9 cellular contexts compared by ENCODE assay signal in the genomic region with DNA sequence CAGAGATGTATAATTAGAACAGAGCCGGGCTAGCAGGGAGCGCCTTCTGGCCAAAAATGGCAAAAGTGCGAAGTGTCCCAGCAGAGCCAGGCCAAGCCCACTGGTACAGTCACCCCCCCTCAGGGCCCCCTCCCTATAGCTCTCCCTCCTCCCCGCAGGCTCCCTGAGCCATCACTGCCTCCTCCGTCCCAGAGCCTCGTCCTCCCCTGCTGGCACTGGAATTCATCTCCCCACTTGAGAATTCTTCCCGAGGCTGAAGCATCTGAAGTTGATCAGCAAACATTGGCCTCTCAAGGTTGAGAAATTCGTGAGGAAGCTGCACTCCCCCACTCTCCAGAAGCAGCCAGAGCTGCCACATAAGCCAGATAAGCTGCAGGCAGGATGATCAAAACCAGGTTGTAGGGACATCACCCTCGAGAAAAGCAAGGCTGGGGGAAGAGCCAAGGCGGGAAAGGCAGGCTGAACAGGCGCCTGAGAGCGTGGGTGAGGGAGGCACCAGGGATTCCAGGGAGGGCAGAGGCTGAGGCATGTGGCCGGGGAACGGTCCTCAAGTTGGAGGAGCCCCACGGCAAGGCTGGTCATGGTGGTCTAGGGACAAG. TPM values are rescaled to one million over a fixed set of nuclear protein-coding genes. Genes with fewer than 3 reads are reported as not detected.
A peak's percentile ranks its signal among the peaks of the same experiment; 100 is the strongest.
DNase-seq lines count a peak whose midpoint lies in the region; ATAC-seq and TF ChIP-seq lines count a peak whose summit lies in the region.
"Had no signal": no experiment of that assay in that cellular context is flagged by ENCODE, and none has a peak within 500 bp of the region (broad histone marks: within the 10 kb centered on the region; RNA-seq: fewer than 3 reads in every experiment).

No MANE protein-coding gene starts in this region.

- peaks cover 18 to 47% of the 10 kb centered on the region in 2 donors for H3K4me1 ChIP-seq in ascending aorta
- peaks cover 6% of the 10 kb centered on the region; the same call in 1 of the 2 replicates for H3K4me1 ChIP-seq in iPS-20b (ENCODE audit: insufficient read depth, low read length)
- peaks cover 19 to 62% (median 38%) of the 10 kb centered on the region in 3 donors for H3K4me1 ChIP-seq in skeletal muscle tissue (ENCODE audit: control insufficient read depth in 3 of 3, insufficient read depth in 3 of 3, low read length in 3 of 3)

- peak overlapping the region; percentile 94 for H3K27ac ChIP-seq in ascending aorta
- no peak overlapping the region for H3K27ac ChIP-seq in iPS-20b (ENCODE audit: low read length)
- peak overlapping the region; percentile 25 for H3K27ac ChIP-seq in skeletal muscle tissue (ENCODE audit: low read depth, low read length)

- H3K4me3 ChIP-seq in ascending aorta, result peak overlapping the region in 1 of 2 donors; percentile 12
- no peak overlapping the region for H3K4me3 ChIP-seq in iPS-20b (ENCODE audit: low read length)
- no peak overlapping the region for H3K4me3 ChIP-seq in skeletal muscle tissue (ENCODE audit: low read length in 3 of 3)

- peaks cover 1% of the 10 kb centered on the region for H3K27me3 Mint-ChIP-seq in activated T-helper 1 cell treated with anti-CD3 and anti-CD28 coated beads, Interleukin-12 subunit alpha, Interleukin-12 subunit beta, Interleukin-2, Interleukin-4 antibody, amounts not matched to agents 30 ng/mL and 10 ng/mL and 1 ng/mL, durations not matched to agents 14 hours and 24 hours and 36 hours (ENCODE audit: insufficient read depth)
- no peaks in the 10 kb centered on the region for H3K27me3 Mint-ChIP-seq in stimulated activated memory B cell treated with anti-CD40 and anti-IgM and Interleukin-4, amounts not matched to agents 10 μg/mL and 1 μg/mL and 100 μg/mL, for 72 hours
- H3K27me3 Mint-ChIP-seq: activated CD4-positive, alpha-beta T cell treated with anti-CD3 and anti-CD28 coated beads, Interleukin-2, amount 10 ng/mL, durations not matched to agents 7 days and 5 days had no signal

- no peak for ATAC-seq in stimulated activated memory B cell treated with anti-CD40 and anti-IgM and Interleukin-4, amounts not matched to agents 10 μg/mL and 1 μg/mL and 100 μg/mL, for 72 hours
- ATAC-seq in activated CD4-positive, CD25-positive, alpha-beta regulatory T cell treated with anti-CD3 and anti-CD28 coated beads, Interleukin-2, amount 50 U/mL, for 24 hours, result no peak

- peak in 1 of 3 experiments; percentile 4 for TF ChIP-seq CTCF in ascending aorta (IDR thresholded peaks at IDR 0.05)

- no peak overlapping the region for H3K27ac Mint-ChIP-seq in activated T-helper 1 cell treated with anti-CD3 and anti-CD28 coated beads, Interleukin-12 subunit alpha, Interleukin-12 subunit beta, Interleukin-2, Interleukin-4 antibody, amounts not matched to agents 30 ng/mL and 10 ng/mL and 1 ng/mL, durations not matched to agents 14 hours and 24 hours and 36 hours
- H3K27ac Mint-ChIP-seq in stimulated activated memory B cell treated with anti-CD40 and anti-IgM and Interleukin-4, amounts not matched to agents 10 μg/mL and 1 μg/mL and 100 μg/mL, for 72 hours, result no peak overlapping the region
- H3K27ac Mint-ChIP-seq: activated CD4-positive, alpha-beta T cell treated with anti-CD3 and anti-CD28 coated beads, Interleukin-2, amount 10 ng/mL, durations not matched to agents 7 days and 5 days had no signal

- H3K36me3 ChIP-seq in ascending aorta (peaks cover 45 to 47% of the 10 kb centered on the region in 2 donors), iPS-20b (ENCODE audit: insufficient read depth, low read depth, low read length) (peaks cover 71% of the 10 kb centered on the region), skeletal muscle tissue (ENCODE audit: control insufficient read depth in 3 of 3, insufficient read depth in 3 of 3, low read length in 3 of 3) (peaks cover 51 to 57% (median 54%) of the 10 kb centered on the region in 3 donors)

- H3K27me3 ChIP-seq in ascending aorta (no peaks in the 10 kb centered on the region), iPS-20b (ENCODE audit: insufficient read depth, low read length) (no peaks in the 10 kb centered on the region), skeletal muscle tissue (ENCODE audit: control insufficient read depth in 3 of 3, insufficient read depth in 3 of 3, low read length in 3 of 3) (no peaks in the 10 kb centered on the region)

- H3K9ac ChIP-seq in iPS-20b (ENCODE audit: low read depth, low read length) (peak overlapping the region; percentile 51; the same call in 1 of the 2 replicates), skeletal muscle tissue (ENCODE audit: low read depth in 1 of 3, low read length in 3 of 3) (peak overlapping the region in 2 of 3 donors; percentile 8 to 51)

- DNase-seq in ELF-1 (ENCODE audit: low read depth, low spot score) (peak; percentile 39), ascending aorta (ENCODE audit: low spot score in 2 of 2) (peak; percentile 43 to 93), NAMALWA (ENCODE audit: low spot score) (no peak)
- DNase-seq in activated T-helper 1 cell treated with anti-CD3 and anti-CD28 coated beads, Interleukin-12 subunit alpha, Interleukin-12 subunit beta, Interleukin-2, Interleukin-4 antibody, amounts not matched to agents 30 ng/mL and 10 ng/mL and 1 ng/mL, durations not matched to agents 14 hours and 24 hours and 36 hours (ENCODE audit: low spot score), result no peak
- DNase-seq: activated CD4-positive, alpha-beta T cell treated with anti-CD3 and anti-CD28 coated beads, Interleukin-2, amount 10 ng/mL, durations not matched to agents 7 days and 5 days had no signal

- intact Hi-C loops in ascending aorta (cut with DNase I), result no loop called here
- intact Hi-C loops in activated T-helper 1 cell treated with anti-CD3 and anti-CD28 coated beads, Interleukin-12 subunit alpha, Interleukin-12 subunit beta, Interleukin-2, Interleukin-4 antibody, amounts not matched to agents 30 ng/mL and 10 ng/mL and 1 ng/mL, durations not matched to agents 14 hours and 24 hours and 36 hours (cut with micrococcal nuclease), result no loop called here

- peaks cover 54% of the 10 kb centered on the region for H3K36me3 Mint-ChIP-seq in activated T-helper 1 cell treated with anti-CD3 and anti-CD28 coated beads, Interleukin-12 subunit alpha, Interleukin-12 subunit beta, Interleukin-2, Interleukin-4 antibody, amounts not matched to agents 30 ng/mL and 10 ng/mL and 1 ng/mL, durations not matched to agents 14 hours and 24 hours and 36 hours (ENCODE audit: low read depth)
- peaks cover 58% of the 10 kb centered on the region for H3K36me3 Mint-ChIP-seq in stimulated activated memory B cell treated with anti-CD40 and anti-IgM and Interleukin-4, amounts not matched to agents 10 μg/mL and 1 μg/mL and 100 μg/mL, for 72 hours

- no peaks in the 10 kb centered on the region for H3K9me3 Mint-ChIP-seq in activated T-helper 1 cell treated with anti-CD3 and anti-CD28 coated beads, Interleukin-12 subunit alpha, Interleukin-12 subunit beta, Interleukin-2, Interleukin-4 antibody, amounts not matched to agents 30 ng/mL and 10 ng/mL and 1 ng/mL, durations not matched to agents 14 hours and 24 hours and 36 hours
- no peaks in the 10 kb centered on the region for H3K9me3 Mint-ChIP-seq in stimulated activated memory B cell treated with anti-CD40 and anti-IgM and Interleukin-4, amounts not matched to agents 10 μg/mL and 1 μg/mL and 100 μg/mL, for 72 hours
- H3K9me3 Mint-ChIP-seq: activated CD4-positive, alpha-beta T cell treated with anti-CD3 and anti-CD28 coated beads, Interleukin-2, amount 10 ng/mL, durations not matched to agents 7 days and 5 days had no signal

- no peak overlapping the region for H3K4me3 Mint-ChIP-seq in activated T-helper 1 cell treated with anti-CD3 and anti-CD28 coated beads, Interleukin-12 subunit alpha, Interleukin-12 subunit beta, Interleukin-2, Interleukin-4 antibody, amounts not matched to agents 30 ng/mL and 10 ng/mL and 1 ng/mL, durations not matched to agents 14 hours and 24 hours and 36 hours
- H3K4me3 Mint-ChIP-seq in stimulated activated memory B cell treated with anti-CD40 and anti-IgM and Interleukin-4, amounts not matched to agents 10 μg/mL and 1 μg/mL and 100 μg/mL, for 72 hours, result no peak overlapping the region
- H3K4me3 Mint-ChIP-seq: activated CD4-positive, alpha-beta T cell treated with anti-CD3 and anti-CD28 coated beads, Interleukin-2, amount 10 ng/mL, durations not matched to agents 7 days and 5 days had no signal

- peaks cover 17% of the 10 kb centered on the region for H3K4me1 Mint-ChIP-seq in activated T-helper 1 cell treated with anti-CD3 and anti-CD28 coated beads, Interleukin-12 subunit alpha, Interleukin-12 subunit beta, Interleukin-2, Interleukin-4 antibody, amounts not matched to agents 30 ng/mL and 10 ng/mL and 1 ng/mL, durations not matched to agents 14 hours and 24 hours and 36 hours (ENCODE audit: low read depth)
- H3K4me1 Mint-ChIP-seq in stimulated activated memory B cell treated with anti-CD40 and anti-IgM and Interleukin-4, amounts not matched to agents 10 μg/mL and 1 μg/mL and 100 μg/mL, for 72 hours, result peaks cover 18% of the 10 kb centered on the region

- H3K9me3 ChIP-seq in ascending aorta, result no peaks in the 10 kb centered on the region
- H3K9me3 ChIP-seq in iPS-20b (ENCODE audit: insufficient read depth, low read depth, low read length), result no peaks in the 10 kb centered on the region
- H3K9me3 ChIP-seq in skeletal muscle tissue (ENCODE audit: control insufficient read depth in 3 of 3, low read length in 3 of 3), result no peaks in the 10 kb centered on the region

RNA-seq across cellular contexts. Expression of gene CAMK2G, which starts 23.4 kb away (rescaled TPM):
- 60.3 TPM for total RNA-seq in ascending aorta
- 16.2 TPM for total RNA-seq in skeletal muscle tissue
- total RNA-seq in activated T-helper 1 cell treated with anti-CD3 and anti-CD28 coated beads, Interleukin-12 subunit alpha, Interleukin-12 subunit beta, Interleukin-2, Interleukin-4 antibody, amounts not matched to agents 30 ng/mL and 10 ng/mL and 1 ng/mL, durations not matched to agents 14 hours and 24 hours and 36 hours, result 15.9 and 18.7 TPM in 2 replicates

RNA-seq across cellular contexts. Expression of gene NDST2, which starts 39.6 kb away (rescaled TPM):
- total RNA-seq in ascending aorta (130 TPM), skeletal muscle tissue (6.3 TPM)
- 51.7 and 53.2 TPM in 2 replicates for total RNA-seq in activated T-helper 1 cell treated with anti-CD3 and anti-CD28 coated beads, Interleukin-12 subunit alpha, Interleukin-12 subunit beta, Interleukin-2, Interleukin-4 antibody, amounts not matched to agents 30 ng/mL and 10 ng/mL and 1 ng/mL, durations not matched to agents 14 hours and 24 hours and 36 hours

RNA-seq across cellular contexts. Expression of gene PLAU, which starts 60.0 kb away (rescaled TPM):
- total RNA-seq in ascending aorta (1.5 TPM), skeletal muscle tissue (21.4 TPM)
- 0.37 and 0.60 TPM in 2 replicates for total RNA-seq in activated T-helper 1 cell treated with anti-CD3 and anti-CD28 coated beads, Interleukin-12 subunit alpha, Interleukin-12 subunit beta, Interleukin-2, Interleukin-4 antibody, amounts not matched to agents 30 ng/mL and 10 ng/mL and 1 ng/mL, durations not matched to agents 14 hours and 24 hours and 36 hours

Comparison
In these comparisons a context has a peak if more than half of its experiments do, and no peak if none do; other contexts are left out.
1. DNase-seq: peak in ELF-1 (single experiment) and ascending aorta (2 of 2); none in activated T-helper 1 cell treated with anti-CD3 and anti-CD28 coated beads, Interleukin-12 subunit alpha, Interleukin-12 subunit beta, Interleukin-2, Interleukin-4 antibody, amounts not matched to agents 30 ng/mL and 10 ng/mL and 1 ng/mL, durations not matched to agents 14 hours and 24 hours and 36 hours (single experiment) and NAMALWA (single experiment).